In the genomic region with DNA sequence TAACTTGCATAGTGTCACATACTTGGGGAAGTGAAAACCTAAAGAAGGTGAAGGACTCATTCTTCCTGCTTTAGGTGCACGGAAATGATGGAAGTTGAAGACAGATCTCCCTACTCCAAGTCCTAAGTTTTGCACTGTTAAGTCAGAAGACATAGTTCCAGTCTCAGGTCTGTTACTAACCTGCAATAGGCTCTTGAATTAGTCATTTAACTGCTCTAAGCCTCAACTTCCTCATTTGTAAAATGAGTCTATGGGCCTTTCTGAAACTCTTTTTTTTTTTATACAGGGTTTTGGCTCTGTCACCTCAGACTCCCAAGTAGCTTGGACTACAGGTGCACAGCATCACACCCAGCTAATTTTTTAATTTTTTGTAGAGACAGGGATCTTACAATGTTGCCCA, we compare ENCODE assay signal across 12 cellular contexts. TPM values are rescaled to one million over a fixed set of nuclear protein-coding genes. Genes with fewer than 3 reads are reported as not detected.
DNase-seq lines count a peak whose midpoint lies in the region; ATAC-seq and TF ChIP-seq lines count a peak whose summit lies in the region.
"Had no signal": no experiment of that assay in that cellular context is flagged by ENCODE, and none has a peak within 500 bp of the region (broad histone marks: within the 10 kb centered on the region; RNA-seq: fewer than 3 reads in every experiment).

No MANE protein-coding gene starts in this region.

- H3K27me3 ChIP-seq in OCI-LY3 (ENCODE audit: low read depth, low read length) (no peaks in the 10 kb centered on the region), smooth muscle cell (ENCODE audit: low read depth) (no peaks in the 10 kb centered on the region), SJCRH30 (no peaks in the 10 kb centered on the region)
- H3K27me3 ChIP-seq: adrenal gland had no signal

- H3K9me3 ChIP-seq in OCI-LY3 (ENCODE audit: insufficient read depth, low read length) (peaks cover 3% of the 10 kb centered on the region; the same call in 1 of the 2 replicates), smooth muscle cell (replicated peaks; ENCODE audit: low read depth) (no peaks in the 10 kb centered on the region), SJCRH30 (replicated peaks) (no peaks in the 10 kb centered on the region)
- H3K9me3 ChIP-seq: adrenal gland, lower lobe of right lung had no signal

- H3K79me2 ChIP-seq in OCI-LY3 (ENCODE audit: low read length) (peaks cover 16% of the 10 kb centered on the region), smooth muscle cell (ENCODE audit: low read depth) (no peaks in the 10 kb centered on the region)

- ATAC-seq in GM21381 (IDR thresholded peaks at IDR 0.05; ENCODE audit: unreplicated experiment) (peak; percentile 67), HG03108 (IDR thresholded peaks at IDR 0.05; ENCODE audit: unreplicated experiment) (peak; percentile 59)
- ATAC-seq: lower lobe of right lung had no signal

- H3K27ac ChIP-seq in OCI-LY3 (ENCODE audit: low read length) (peak overlapping the region; percentile 99), smooth muscle cell (ENCODE audit: low read depth) (no peak overlapping the region), SJCRH30 (no peak overlapping the region)
- H3K27ac ChIP-seq: adrenal gland, lower lobe of right lung, skin epidermis had no signal

- H4K20me1 ChIP-seq in OCI-LY3 (ENCODE audit: insufficient read depth, low read length) (no peaks in the 10 kb centered on the region), smooth muscle cell (ENCODE audit: low read depth) (no peaks in the 10 kb centered on the region)

- H3K4me3 ChIP-seq in GM12865 (ENCODE audit: low read depth, low read length) (peak overlapping the region; percentile 20; the same call in 1 of the 2 replicates), OCI-LY3 (ENCODE audit: low read length) (peak overlapping the region; percentile 61), smooth muscle cell (no peak overlapping the region), SJCRH30 (no peak overlapping the region)
- H3K4me3 ChIP-seq: adrenal gland, lower lobe of right lung, skin epidermis had no signal

- H3K9ac ChIP-seq in OCI-LY3 (ENCODE audit: low read length) (peak overlapping the region; percentile 88), smooth muscle cell (ENCODE audit: low read depth) (no peak overlapping the region)

- H3F3A ChIP-seq in smooth muscle cell (ENCODE audit: low read depth), result no peaks in the 10 kb centered on the region

- H3K4me1 ChIP-seq in OCI-LY3 (ENCODE audit: low read length), result peaks cover 90% of the 10 kb centered on the region
- H3K4me1 ChIP-seq in smooth muscle cell (ENCODE audit: low read depth), result no peaks in the 10 kb centered on the region
- H3K4me1 ChIP-seq in SJCRH30, result no peaks in the 10 kb centered on the region
- H3K4me1 ChIP-seq: adrenal gland, lower lobe of right lung had no signal

- no peak overlapping the region for H2AFZ ChIP-seq in OCI-LY3 (ENCODE audit: low read depth, low read length)
- no peak overlapping the region for H2AFZ ChIP-seq in smooth muscle cell (ENCODE audit: low read depth)

- H3K4me2 ChIP-seq in OCI-LY3 (ENCODE audit: low read length) (peak overlapping the region; percentile 86), smooth muscle cell (no peak overlapping the region)

- DNase-seq in GM12865 (ENCODE audit: low read depth) (peak; percentile 87), NCI-H146 (lab: John Stamatoyannopoulos, UW) (no peak), D341Med (ENCODE audit: low spot score) (no peak), smooth muscle cell (lab: John Stamatoyannopoulos, UW; ENCODE audit: unreplicated experiment) (no peak), SJCRH30 (no peak)
- DNase-seq: adrenal gland; CD4-positive, CD25-positive, alpha-beta regulatory T cell; lower lobe of right lung had no signal

- H3K36me3 ChIP-seq in OCI-LY3 (replicated peaks; ENCODE audit: low read depth, low read length) (no peaks in the 10 kb centered on the region), smooth muscle cell (ENCODE audit: low read depth) (no peaks in the 10 kb centered on the region), SJCRH30 (no peaks in the 10 kb centered on the region)
- H3K36me3 ChIP-seq: adrenal gland, lower lobe of right lung had no signal

- WGBS in smooth muscle cell (ENCODE audit: low lambda C conversion rate), result 89% methylated on average over 1 of the region's 1 CpG

- no peak for TF ChIP-seq CTCF in GM12865 (IDR thresholded peaks at IDR 0.05; ENCODE audit: insufficient read depth, low read depth, low read length, missing control alignments)
- TF ChIP-seq CTCF in OCI-LY3 (IDR thresholded peaks at IDR 0.05; ENCODE audit: low read depth, low read length), result no peak
- no peak for TF ChIP-seq CTCF in smooth muscle cell (IDR thresholded peaks at IDR 0.05; ENCODE audit: borderline replicate concordance, insufficient read depth, poor library complexity, severe bottlenecking)

RNA-seq across cellular contexts. Expression of gene POU2AF1, which starts 30.8 kb away (rescaled TPM):
- total RNA-seq in smooth muscle cell, result 0.13 TPM in 1 of 2 replicates, not detected in the other
- not detected in 2 replicates for polyA plus RNA-seq in smooth muscle cell
- not detected in 2 replicates for total RNA-seq in SJCRH30 (2014; rRNA removed; shearing (Covaris generic))

Comparison
In these comparisons a context has a peak if more than half of its experiments do, and no peak if none do; other contexts are left out.
1. H3K4me3 ChIP-seq: peak in GM12865 (single experiment) and OCI-LY3 (single experiment); none in smooth muscle cell (single experiment) and SJCRH30 (single experiment).